8 cellular contexts compared by ENCODE assay signal in the genomic region with DNA sequence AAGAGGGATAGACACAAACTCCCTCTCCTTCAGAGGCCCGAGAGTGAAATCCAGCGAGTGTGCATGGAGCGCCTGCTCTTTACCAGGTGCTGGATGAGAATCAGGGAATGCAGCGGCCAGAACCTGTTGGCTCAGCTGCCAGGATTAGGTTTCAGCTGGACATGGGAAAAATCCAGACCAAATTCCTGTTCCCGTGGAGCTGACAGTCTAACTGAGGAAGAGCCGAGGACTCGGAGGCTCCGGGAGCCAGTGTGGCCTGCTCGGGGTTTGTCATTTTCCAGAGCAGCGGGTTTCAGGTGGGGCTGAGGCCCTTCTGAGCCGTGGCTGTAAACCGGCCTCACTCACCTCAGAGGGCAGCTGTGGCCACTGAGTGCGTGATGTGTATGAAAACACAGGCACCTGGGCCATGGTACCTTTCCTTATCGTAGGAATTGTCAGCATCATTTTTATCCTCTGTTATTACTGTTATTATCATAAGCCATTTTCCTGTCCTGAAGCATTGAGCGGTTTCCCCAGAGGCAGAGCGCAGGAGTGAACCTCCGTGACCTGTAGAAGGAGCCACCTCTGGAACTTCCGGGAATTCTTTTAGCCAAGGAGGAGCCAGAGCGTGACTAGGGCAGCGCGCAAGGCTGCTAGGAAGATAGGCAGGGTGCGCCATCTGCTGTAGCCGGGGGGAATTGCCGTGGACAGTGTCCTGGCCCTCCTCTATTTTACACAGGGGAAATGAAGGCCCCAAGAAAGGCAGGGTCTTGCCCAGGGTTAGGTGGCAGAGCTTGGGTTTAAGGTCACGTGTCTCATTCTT. TPM values are rescaled to one million over a fixed set of nuclear protein-coding genes. Genes with fewer than 3 reads are reported as not detected.
DNase-seq lines count a peak whose midpoint lies in the region; ATAC-seq and TF ChIP-seq lines count a peak whose summit lies in the region.

No MANE protein-coding gene starts in this region.

- no peaks in the 10 kb centered on the region for H3K27me3 ChIP-seq in duodenal mucosa (ENCODE audit: control insufficient read depth in 1 of 2, insufficient read depth in 2 of 2, low read length in 2 of 2)
- no peaks in the 10 kb centered on the region for H3K27me3 ChIP-seq in lung (ENCODE audit: control insufficient read depth, insufficient read depth)

- no peaks in the 10 kb centered on the region for H3K27me3 Mint-ChIP-seq in activated CD4-positive, alpha-beta memory T cell treated with anti-CD3 and anti-CD28 coated beads, Interleukin-2, amount 10 ng/mL, durations not matched to agents 7 days and 5 days

- 28 to 35% methylated on average over 25 of the region's 25 CpGs for WGBS in lung, 2 donors

- ATAC-seq in GM18870 (IDR thresholded peaks at IDR 0.05; ENCODE audit: unreplicated experiment) (peak; percentile 69), HG03565 (IDR thresholded peaks at IDR 0.05; ENCODE audit: unreplicated experiment) (peak; percentile 61), lung (ENCODE audit: insufficient read depth, low FRiP score) (peak; percentile 97)

- H3K27ac Mint-ChIP-seq in activated CD4-positive, alpha-beta memory T cell treated with anti-CD3 and anti-CD28 coated beads, Interleukin-2, amount 10 ng/mL, durations not matched to agents 7 days and 5 days = peak overlapping the region; percentile 48

- TF ChIP-seq CTCF in AG04449 (IDR thresholded peaks at IDR 0.05; ENCODE audit: insufficient read depth, low read length, missing control alignments) = peak; percentile 94
- TF ChIP-seq CTCF in lung (IDR thresholded peaks at IDR 0.05; ENCODE audit: control extremely low read depth, extremely low read depth) = peak; percentile 98

- POLR2A ChIA-PET in AG04449 (lab: Yijun Ruan, JAX) = interaction anchor here (1.0 kb wide), 1 partner anchor 115 kb away, joined by 4 read pairs; no protein-coding TSS in a partner anchor
- POLR2A ChIA-PET in activated CD4-positive, alpha-beta memory T cell treated with anti-CD3 and anti-CD28 coated beads, Interleukin-2, amount 10 ng/mL, durations not matched to agents 7 days and 5 days (lab: Charles Lee) = interaction anchor here (0.7 to 1.8 kb wide), 6 partner anchors 12 to 134 kb away, joined by 3 to 5 read pairs (median 4); a partner anchor contains a TSS

- peak; percentile 26 for DNase-seq in AG04449 (ENCODE audit: low read depth, low spot score)
- peak; percentile 76 for DNase-seq in NCI-H748 (lab: John Stamatoyannopoulos, UW; ENCODE audit: unreplicated experiment)
- DNase-seq in activated CD4-positive, alpha-beta memory T cell treated with anti-CD3 and anti-CD28 coated beads, Interleukin-2, amount 10 ng/mL, durations not matched to agents 7 days and 5 days = peak; percentile 78
- peak; percentile 90 for DNase-seq in lung (ENCODE audit: low spot score)
- DNase-seq in stimulated activated CD4-positive, alpha-beta T cell treated with anti-CD3 and anti-CD28 coated beads, TNF-alpha, amount 100 ng/mL, for 24 hours (ENCODE audit: low read depth in 3 of 3) = peak; percentile 67 to 84 (median 71)

- H3K4me3 ChIP-seq in AG04449 (ENCODE audit: low read depth, low read length) (no peak overlapping the region), duodenal mucosa (ENCODE audit: low read depth in 1 of 2, low read length in 2 of 2) (peak overlapping the region; percentile 53 to 67), lung (no peak overlapping the region)

- H3K4me1 ChIP-seq in duodenal mucosa (ENCODE audit: control insufficient read depth in 1 of 2, insufficient read depth in 2 of 2, low read length in 2 of 2) (peaks cover 16% of the 10 kb centered on the region in 2 donors), lung (ENCODE audit: control insufficient read depth in 2 of 2, insufficient read depth in 2 of 2, low read length in 2 of 2) (peaks cover 8 to 13% of the 10 kb centered on the region in 2 donors)

- H3K27ac ChIP-seq in duodenal mucosa (ENCODE audit: low read depth, low read length) (peak overlapping the region; percentile 57), lung (ENCODE audit: low read depth in 1 of 2, low read length in 1 of 2) (peak overlapping the region; percentile 84)

- H3K4me3 Mint-ChIP-seq in activated CD4-positive, alpha-beta memory T cell treated with anti-CD3 and anti-CD28 coated beads, Interleukin-2, amount 10 ng/mL, durations not matched to agents 7 days and 5 days = no peak overlapping the region

- H3K4me1 Mint-ChIP-seq in activated CD4-positive, alpha-beta memory T cell treated with anti-CD3 and anti-CD28 coated beads, Interleukin-2, amount 10 ng/mL, durations not matched to agents 7 days and 5 days = peaks cover 12% of the 10 kb centered on the region

- H3K36me3 ChIP-seq in duodenal mucosa (ENCODE audit: control insufficient read depth in 1 of 2, insufficient read depth in 2 of 2, low read length in 2 of 2) (peaks cover 0 to 14% of the 10 kb centered on the region in 2 donors), lung (ENCODE audit: control insufficient read depth in 2 of 2, insufficient read depth in 2 of 2, low read length in 2 of 2) (peaks cover 0 to 10% of the 10 kb centered on the region in 2 donors)

- H3K9me3 Mint-ChIP-seq in activated CD4-positive, alpha-beta memory T cell treated with anti-CD3 and anti-CD28 coated beads, Interleukin-2, amount 10 ng/mL, durations not matched to agents 7 days and 5 days = no peaks in the 10 kb centered on the region

- CTCF ChIA-PET in AG04449 (lab: Yijun Ruan, JAX) = interaction anchor here (0.6 to 5.4 kb wide), 58 partner anchors 8 to 394 kb away, joined by 3 to 57 read pairs (median 5); a partner anchor contains a TSS
- CTCF ChIA-PET in activated CD4-positive, alpha-beta memory T cell treated with anti-CD3 and anti-CD28 coated beads, Interleukin-2, amount 10 ng/mL, durations not matched to agents 7 days and 5 days (lab: Charles Lee) = interaction anchor here (0.7 to 4.0 kb wide), 22 partner anchors 8 to 470 kb away, joined by 3 to 40 read pairs (median 4); a partner anchor contains a TSS

- peak overlapping the region in 1 of 2 donors; percentile 27 for H3K9ac ChIP-seq in duodenal mucosa (ENCODE audit: low read depth in 1 of 2, low read length in 2 of 2)

- H3K36me3 Mint-ChIP-seq in activated CD4-positive, alpha-beta memory T cell treated with anti-CD3 and anti-CD28 coated beads, Interleukin-2, amount 10 ng/mL, durations not matched to agents 7 days and 5 days (ENCODE audit: low read depth) = peaks cover 10% of the 10 kb centered on the region

- H3K9me3 ChIP-seq in duodenal mucosa (ENCODE audit: control insufficient read depth in 1 of 2, low read length in 2 of 2) = peaks cover 0 to 3% of the 10 kb centered on the region in 2 donors
- H3K9me3 ChIP-seq in lung (ENCODE audit: control insufficient read depth in 2 of 2, insufficient read depth in 1 of 2, low read length in 1 of 2) = no peaks in the 10 kb centered on the region

RNA-seq across cellular contexts. Expression of a gene that starts 27.3 kb away (rescaled TPM):
- 1 to 10 TPM; 1.1 to 1.6 TPM for total RNA-seq in activated CD4-positive, alpha-beta memory T cell treated with anti-CD3 and anti-CD28 coated beads, Interleukin-2, amount 10 ng/mL, durations not matched to agents 7 days and 5 days
- total RNA-seq in lung = 10 to 100 TPM; 45.7 to 62.7 TPM
- polyA plus RNA-seq in lung = 10 to 100 TPM; 63.2 to 67.8 TPM

RNA-seq across cellular contexts. Expression of a gene that starts 41.8 kb away (rescaled TPM):
- 10 to 100 TPM; 79.0 to 79.7 TPM for total RNA-seq in activated CD4-positive, alpha-beta memory T cell treated with anti-CD3 and anti-CD28 coated beads, Interleukin-2, amount 10 ng/mL, durations not matched to agents 7 days and 5 days
- total RNA-seq in lung = 1 to 10 TPM; 6.2 to 9.8 TPM
- polyA plus RNA-seq in lung = 10 to 100 TPM in 1 of 2 donors, 1 to 10 TPM in 1; 4.2 to 55.2 TPM

Comparison
In these comparisons a context has a peak if more than half of its experiments do, and no peak if none do; other contexts are left out.
1. DNase-seq: peak in every context shown above with its lines; median percentile 90 in lung; 78 in activated CD4-positive, alpha-beta memory T cell treated with anti-CD3 and anti-CD28 coated beads, Interleukin-2, amount 10 ng/mL, durations not matched to agents 7 days and 5 days; 76 in NCI-H748; 71 in stimulated activated CD4-positive, alpha-beta T cell treated with anti-CD3 and anti-CD28 coated beads, TNF-alpha, amount 100 ng/mL, for 24 hours; 26 in AG04449.
2. H3K4me3 ChIP-seq: peak in duodenal mucosa (2 of 2); none in AG04449 (single experiment) and lung (single experiment).
3. RNA of a gene that starts 27.3 kb away (total RNA-seq): 45.7 to 62.7 TPM in lung; 1.1 to 1.6 TPM in activated CD4-positive, alpha-beta memory T cell treated with anti-CD3 and anti-CD28 coated beads, Interleukin-2, amount 10 ng/mL, durations not matched to agents 7 days and 5 days; every median in the first group is over 10 times any median in the second.
4. RNA of a gene that starts 41.8 kb away (total RNA-seq): 79.0 to 79.7 TPM in activated CD4-positive, alpha-beta memory T cell treated with anti-CD3 and anti-CD28 coated beads, Interleukin-2, amount 10 ng/mL, durations not matched to agents 7 days and 5 days; 6.2 to 9.8 TPM in lung; every median in the first group is over 4 times any median in the second.
5. Peak in every context shown above with its lines, with median percentiles within 50 percentile points of each other: ATAC-seq.